33 cellular contexts compared by ENCODE assay signal in genomic region chr6:7594579-7595125, GRCh38. TPM values are rescaled to one million over a fixed set of nuclear protein-coding genes. Genes with fewer than 3 reads are reported as not detected.
"Had no signal": no experiment of that assay in that cellular context is flagged by ENCODE, and none has a peak within 500 bp of the region (broad histone marks: within the 10 kb centered on the region; RNA-seq: fewer than 3 reads in every experiment).

No MANE protein-coding gene starts in this region.

- H3K36me3 ChIP-seq: uterus had no signal

- DNase-seq: activated CD4-positive, alpha-beta memory T cell treated with anti-CD3 and anti-CD28 coated beads for 36 hours; activated CD4-positive, alpha-beta T cell treated with anti-CD3 and anti-CD28 coated beads for 48 hours; activated CD8-positive, alpha-beta memory T cell treated with anti-CD3 and anti-CD28 coated beads, Interleukin-2, amount 50 U/mL, for 4 hours; activated effector memory CD4-positive, alpha-beta T cell treated with anti-CD3 and anti-CD28 coated beads, Interleukin-2, amount 50 U/mL, for 16 hours; activated naive CD4-positive, alpha-beta T cell treated with anti-CD3 and anti-CD28 coated beads for 36 hours; activated naive CD8-positive, alpha-beta T cell treated with anti-CD3 and anti-CD28 coated beads for 36 hours; activated T-cell treated with anti-CD3 and anti-CD28 coated beads, Interleukin-2, amount 50 U/mL, for 1 hour; adrenal gland; caudate nucleus; endodermal cell; glutamatergic neuron; hypothalamus; immature natural killer cell; kidney; mesendoderm; posterior cingulate gyrus; stimulated activated CD4-positive, alpha-beta T cell treated with anti-CD3 and anti-CD28 coated beads, Interleukin-1b, Interleukin-23, amount 100 ng/mL, for 48 hours; stimulated activated CD4-positive, alpha-beta T cell treated with anti-CD3 and anti-CD28 coated beads, Interleukin-4, amount 100 ng/mL, for 4 hours; stimulated activated CD8-positive, alpha-beta memory T cell treated with anti-CD3 and anti-CD28 coated beads, Interleukin-4, amount 100 ng/mL, for 48 hours; stimulated activated naive CD8-positive, alpha-beta T cell treated with anti-CD3 and anti-CD28 coated beads, Interleukin-15, amount 100 ng/mL, for 72 hours; substantia nigra; T-helper 9 cell; uterus had no signal

- H3K4me2 ChIP-seq: smooth muscle cell had no signal

- H3K27me3 ChIP-seq: adrenal gland, ascending aorta, esophagus muscularis mucosa, uterus had no signal

- ATAC-seq: activated CD4-positive, CD25-positive, alpha-beta regulatory T cell treated with anti-CD3 and anti-CD28 coated beads, Interleukin-2, amount 50 U/mL, for 24 hours; left lobe of liver; sciatic nerve; stimulated activated memory B cell treated with anti-CD40 and anti-IgM and Interleukin-4, amounts not matched to agents 10 μg/mL and 1 μg/mL and 100 μg/mL, for 72 hours; stimulated activated naive CD8-positive, alpha-beta T cell treated with anti-CD3 and anti-CD28 coated beads, Interleukin-15, amount 100 ng/mL, for 72 hours had no signal

- H3K27ac ChIP-seq: ascending aorta, esophagus muscularis mucosa, uterus, VCaP had no signal

- H3K4me3 ChIP-seq: adrenal gland, ascending aorta, esophagus muscularis mucosa, lung, smooth muscle cell, uterus had no signal

- H3K9me3 ChIP-seq: adrenal gland, ascending aorta, esophagus muscularis mucosa, uterus had no signal

RNA-seq across cellular contexts. Expression of gene DSP, which starts 53.2 kb away (rescaled TPM):
- total RNA-seq: activated T-helper 1 cell treated with anti-CD3 and anti-CD28 coated beads, Interleukin-12 subunit alpha, Interleukin-12 subunit beta, Interleukin-2, Interleukin-4 antibody, amounts not matched to agents 30 ng/mL and 10 ng/mL and 1 ng/mL, durations not matched to agents 14 hours and 24 hours and 36 hours had no signal
- polyA plus RNA-seq: immature natural killer cell had no signal
